1 cellular context compared by ENCODE assay signal in genomic region chr7:7203813-7204575, GRCh38.
TF ChIP-seq lines count a peak whose summit lies in the region.

No MANE protein-coding gene starts in this region.

TF ChIP-seq in GM12878, 131 proteins besides CTCF, POLR2A, EP300 and RAD21:
- TF ChIP-seq CEBPB (IDR thresholded peaks at IDR 0.05; ENCODE audit: borderline replicate concordance in 1 of 2, low read depth in 2 of 2, low read length in 2 of 2) (no peak), IRF3 (IDR thresholded peaks at IDR 0.05) (no peak), RUNX3 (IDR thresholded peaks at IDR 0.05; ENCODE audit: low read length) (peak; percentile 30; the same call in 1 of the 2 replicates)
